ENCODE assay signal across 8 cellular contexts in the genomic region with DNA sequence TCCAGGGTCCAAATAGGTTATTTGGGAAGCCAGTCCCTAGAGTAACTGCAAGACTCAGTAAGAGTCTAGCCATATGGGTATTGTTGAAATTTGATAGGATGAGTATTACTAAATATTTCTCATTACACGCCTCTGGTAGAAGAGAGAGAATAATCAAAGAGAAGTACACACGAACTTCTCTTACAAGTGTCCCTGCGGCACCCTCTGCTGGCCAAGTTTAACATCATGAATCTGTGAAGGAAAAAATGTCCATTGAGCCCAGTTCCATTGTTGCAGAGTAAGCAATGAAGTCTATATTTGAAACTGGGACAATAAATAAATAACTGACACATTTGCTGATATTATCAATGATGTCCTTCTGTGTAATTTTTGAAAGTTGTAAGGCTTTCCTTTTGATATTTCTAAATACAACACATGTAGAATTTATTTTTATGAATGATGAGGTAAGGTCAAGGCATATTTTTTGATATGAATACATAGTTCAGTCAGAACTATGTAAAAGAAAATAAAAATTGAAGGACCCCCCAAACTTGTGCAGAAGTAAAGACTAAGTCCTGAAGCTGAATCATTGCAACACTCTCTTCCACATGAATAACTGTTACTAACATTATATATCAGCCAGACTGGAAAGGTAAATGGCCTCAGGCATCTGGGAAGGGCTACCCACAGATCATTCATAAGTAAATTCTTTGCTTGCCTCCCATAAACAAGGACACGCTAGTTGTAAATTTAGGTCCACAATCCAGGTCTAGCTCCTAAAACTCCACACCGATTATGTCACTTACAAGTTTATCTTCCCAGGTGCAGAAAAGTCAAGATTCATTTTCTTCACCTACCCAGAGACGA. TPM values are rescaled to one million over a fixed set of nuclear protein-coding genes. Genes with fewer than 3 reads are reported as not detected.
A peak's percentile ranks its signal among the peaks of the same experiment; 100 is the strongest.
DNase-seq lines count a peak whose midpoint lies in the region; ATAC-seq, FAIRE-seq and TF ChIP-seq lines count a peak whose summit lies in the region.

No MANE protein-coding gene starts in this region.

- no peak for TF ChIP-seq RAD21 in HepG2 (CRISPR knock-in tag; IDR thresholded peaks at IDR 0.05)

- H3K9ac ChIP-seq in HepG2 (ENCODE audit: insufficient read depth, low read depth, low read length), result no peak overlapping the region

- CTCF ChIA-PET in HepG2 (lab: Yijun Ruan, JAX; ENCODE audit: low intra/inter-chr PET ratio, low total read pairs), result interaction anchor here (1.7 to 1.8 kb wide), 2 partner anchors 368 to 378 kb away, joined by 8 to 13 read pairs; a partner anchor contains a TSS

- WGBS in HepG2 (ENCODE audit: low lambda C conversion rate), result 3% methylated on average over 6 of the region's 6 CpGs

- in situ Hi-C loops in HepG2 (cut with HindIII; ENCODE audit: extremely low pct_ligation_motif_present, low pct_unique_long_range_greater_than_20kb), result loop anchor here (5.0 to 10.0 kb wide), 2 partner anchors 367 to 820 kb away; a partner anchor contains a TSS

- ATAC-seq in HG02884 (IDR thresholded peaks at IDR 0.05; ENCODE audit: unreplicated experiment), result peak; percentile 63
- ATAC-seq in HepG2, result no peak

- TF ChIP-seq CTCF in HepG2 (CRISPR knock-in tag; IDR thresholded peaks at IDR 0.05) (peak; percentile 65), type B pancreatic cell (conservative IDR thresholded peaks at IDR 0.05) (peak; percentile 83)

- H3K27ac ChIP-seq in HepG2 (ENCODE audit: extremely low read length, insufficient read depth, low read length), result no peak overlapping the region

- no peak overlapping the region for H2AFZ ChIP-seq in HepG2 (ENCODE audit: low read length)

- no peak for FAIRE-seq in HepG2 (lab: Jason Lieb, UNC)

- no peaks in the 10 kb centered on the region for H3K4me1 Mint-ChIP-seq in type B pancreatic cell (ENCODE audit: unreplicated experiment)
- no peaks in the 10 kb centered on the region for H3K4me1 Mint-ChIP-seq in activated T-helper 1 cell treated with anti-CD3 and anti-CD28 coated beads, Interleukin-12 subunit alpha, Interleukin-12 subunit beta, Interleukin-2, Interleukin-4 antibody, amounts not matched to agents 30 ng/mL and 10 ng/mL and 1 ng/mL, durations not matched to agents 14 hours and 24 hours and 36 hours (ENCODE audit: low read depth)

- no peaks in the 10 kb centered on the region for H3K27me3 ChIP-seq in HepG2 (ENCODE audit: control insufficient read depth in 1 of 2, insufficient read depth in 2 of 2, low read length in 2 of 2)

- no peak for TF ChIP-seq POLR2A in HepG2 (IDR thresholded peaks at IDR 0.05; ENCODE audit: insufficient read depth in 1 of 2, low read depth in 2 of 2, low read length in 2 of 2)

- H3K9me3 ChIP-seq in HepG2 (ENCODE audit: low read length), result no peaks in the 10 kb centered on the region

- H3K4me3 ChIP-seq in HepG2 (replicated peaks in 1 of 3; ENCODE audit: insufficient read depth in 1 of 3, low read depth in 2 of 3, low read length in 3 of 3), result no peak overlapping the region

- H3K9me3 Mint-ChIP-seq in type B pancreatic cell, result no peaks in the 10 kb centered on the region
- H3K9me3 Mint-ChIP-seq in activated T-helper 1 cell treated with anti-CD3 and anti-CD28 coated beads, Interleukin-12 subunit alpha, Interleukin-12 subunit beta, Interleukin-2, Interleukin-4 antibody, amounts not matched to agents 30 ng/mL and 10 ng/mL and 1 ng/mL, durations not matched to agents 14 hours and 24 hours and 36 hours, result no peaks in the 10 kb centered on the region

- H4K20me1 ChIP-seq in HepG2 (ENCODE audit: insufficient read depth, low read length), result no peaks in the 10 kb centered on the region

- H3K27ac Mint-ChIP-seq in type B pancreatic cell, result no peak overlapping the region
- no peak overlapping the region for H3K27ac Mint-ChIP-seq in activated T-helper 1 cell treated with anti-CD3 and anti-CD28 coated beads, Interleukin-12 subunit alpha, Interleukin-12 subunit beta, Interleukin-2, Interleukin-4 antibody, amounts not matched to agents 30 ng/mL and 10 ng/mL and 1 ng/mL, durations not matched to agents 14 hours and 24 hours and 36 hours

- no peak overlapping the region for H3K4me2 ChIP-seq in HepG2 (ENCODE audit: low read depth, low read length)

- intact Hi-C loops in HepG2 (cut with micrococcal nuclease; ENCODE audit: unreplicated experiment), result loop anchor here (1.0 to 2.0 kb wide), 2 partner anchors 367 to 818 kb away; a partner anchor contains a TSS
- intact Hi-C loops in activated T-helper 1 cell treated with anti-CD3 and anti-CD28 coated beads, Interleukin-12 subunit alpha, Interleukin-12 subunit beta, Interleukin-2, Interleukin-4 antibody, amounts not matched to agents 30 ng/mL and 10 ng/mL and 1 ng/mL, durations not matched to agents 14 hours and 24 hours and 36 hours (cut with micrococcal nuclease), result loop anchor here (1.0 to 2.0 kb wide), 2 partner anchors 367 to 378 kb away; a partner anchor contains a TSS

- no TSS peak for BruUV-seq in HepG2 (replicated peaks; lab: Mats Ljungman, UMichigan)

- H3K4me1 ChIP-seq in HepG2 (ENCODE audit: insufficient read depth, low read length), result no peaks in the 10 kb centered on the region

- no peak for TF ChIP-seq EP300 in HepG2 (IDR thresholded peaks at IDR 0.05; ENCODE audit: low read depth in 2 of 2, low read length in 2 of 2)
- no peak for TF ChIP-seq EP300 in HepG2 (CRISPR knock-in tag; IDR thresholded peaks at IDR 0.05; ENCODE audit: borderline replicate concordance)

- H3K79me2 ChIP-seq in HepG2 (ENCODE audit: insufficient read depth, low read length), result no peaks in the 10 kb centered on the region

- H3K36me3 Mint-ChIP-seq in type B pancreatic cell, result no peaks in the 10 kb centered on the region
- H3K36me3 Mint-ChIP-seq in activated T-helper 1 cell treated with anti-CD3 and anti-CD28 coated beads, Interleukin-12 subunit alpha, Interleukin-12 subunit beta, Interleukin-2, Interleukin-4 antibody, amounts not matched to agents 30 ng/mL and 10 ng/mL and 1 ng/mL, durations not matched to agents 14 hours and 24 hours and 36 hours (ENCODE audit: low read depth), result no peaks in the 10 kb centered on the region

- DNase-seq in ELR (ENCODE audit: low read depth) (peak; percentile 66), NOMO-1 treated with DMSO at 0.1 percent for 48 hours (lab: John Stamatoyannopoulos, UW; ENCODE audit: unreplicated experiment) (peak; percentile 41), cerebellar cortex (ENCODE audit: low spot score) (peak; percentile 47), HepG2 (ENCODE audit: low spot score) (peak; percentile 36), type B pancreatic cell (ENCODE audit: extremely low spot score, unreplicated experiment) (no peak)
- DNase-seq in stimulated activated naive CD4-positive, alpha-beta T cell (lab: John Stamatoyannopoulos, UW), result no peak
- DNase-seq in activated T-helper 1 cell treated with anti-CD3 and anti-CD28 coated beads, Interleukin-12 subunit alpha, Interleukin-12 subunit beta, Interleukin-2, Interleukin-4 antibody, amounts not matched to agents 30 ng/mL and 10 ng/mL and 1 ng/mL, durations not matched to agents 14 hours and 24 hours and 36 hours (ENCODE audit: low spot score), result no peak

- no peaks in the 10 kb centered on the region for H3K36me3 ChIP-seq in HepG2 (replicated peaks in 1 of 2; ENCODE audit: control insufficient read depth in 1 of 2, insufficient read depth in 2 of 2, low read length in 2 of 2)

- POLR2A ChIA-PET in HepG2 (lab: Yijun Ruan, JAX), result no interaction called here

- peaks cover 15% of the 10 kb centered on the region for H3K27me3 Mint-ChIP-seq in type B pancreatic cell
- no peaks in the 10 kb centered on the region for H3K27me3 Mint-ChIP-seq in activated T-helper 1 cell treated with anti-CD3 and anti-CD28 coated beads, Interleukin-12 subunit alpha, Interleukin-12 subunit beta, Interleukin-2, Interleukin-4 antibody, amounts not matched to agents 30 ng/mL and 10 ng/mL and 1 ng/mL, durations not matched to agents 14 hours and 24 hours and 36 hours (ENCODE audit: insufficient read depth)

- H3K4me3 Mint-ChIP-seq in type B pancreatic cell, result no peak overlapping the region
- H3K4me3 Mint-ChIP-seq in activated T-helper 1 cell treated with anti-CD3 and anti-CD28 coated beads, Interleukin-12 subunit alpha, Interleukin-12 subunit beta, Interleukin-2, Interleukin-4 antibody, amounts not matched to agents 30 ng/mL and 10 ng/mL and 1 ng/mL, durations not matched to agents 14 hours and 24 hours and 36 hours, result no peak overlapping the region

RNA-seq across cellular contexts. Expression of a gene that starts 10.0 kb away (rescaled TPM):
- total RNA-seq in HepG2 (2016; rRNA removed; fragmentation: Illumina TruSeq; extraction: Trizol) (not detected in 2 replicates), type B pancreatic cell (ENCODE audit: low replicate concordance) (not detected in 2 replicates)
- total RNA-seq in HepG2 (2016; cell fraction: cytosol; rRNA removed; fragmentation: Illumina TruSeq; extraction: Trizol; ENCODE audit: low read depth), result not detected in 2 replicates
- total RNA-seq in HepG2 (2016; cell fraction: insoluble cytoplasmic fraction; rRNA removed; fragmentation: Illumina TruSeq; extraction: Trizol), result not detected in 2 replicates
- not detected in 2 replicates for total RNA-seq in HepG2 (2016; cell fraction: membrane; rRNA removed; fragmentation: Illumina TruSeq; extraction: Trizol)
- not detected in 2 replicates for total RNA-seq in HepG2 (2016; cell fraction: nucleus; rRNA removed; fragmentation: Illumina TruSeq; extraction: Trizol)
- polyA plus RNA-seq in HepG2 (2011; rRNA removed), result not detected in 2 replicates
- not detected in 2 replicates for polyA plus RNA-seq in HepG2 (2011; cell fraction: cytosol; rRNA removed)
- polyA plus RNA-seq in HepG2 (2011; cell fraction: nucleus; rRNA removed), result not detected in 2 replicates
- polyA plus RNA-seq in HepG2 (2012), result not detected in 2 replicates
- not detected in 2 replicates for polyA plus RNA-seq in HepG2 (2016; cell fraction: cytosol; fragmentation: Illumina TruSeq; extraction: Trizol; ENCODE audit: low read depth)
- polyA plus RNA-seq in HepG2 (2016; cell fraction: insoluble cytoplasmic fraction; fragmentation: Illumina TruSeq; extraction: Trizol; ENCODE audit: low read depth), result not detected in 2 replicates
- polyA plus RNA-seq in HepG2 (2016; cell fraction: membrane; fragmentation: Illumina TruSeq; extraction: Trizol; ENCODE audit: low read depth), result not detected in 2 replicates
- polyA plus RNA-seq in HepG2 (2016; cell fraction: nucleus; fragmentation: Illumina TruSeq; extraction: Trizol; ENCODE audit: insufficient read depth, low read depth), result not detected in 2 replicates
- polyA minus RNA-seq in HepG2 (2011; rRNA and poly(A)+ RNA removed; ENCODE audit: low replicate concordance), result not detected in 2 replicates
- not detected in 2 replicates for polyA minus RNA-seq in HepG2 (2011; cell fraction: cytosol; rRNA and poly(A)+ RNA removed)
- polyA minus RNA-seq in HepG2 (2011; cell fraction: nucleus; rRNA and poly(A)+ RNA removed), result not detected in 2 replicates
- total RNA-seq in activated T-helper 1 cell treated with anti-CD3 and anti-CD28 coated beads, Interleukin-12 subunit alpha, Interleukin-12 subunit beta, Interleukin-2, Interleukin-4 antibody, amounts not matched to agents 30 ng/mL and 10 ng/mL and 1 ng/mL, durations not matched to agents 14 hours and 24 hours and 36 hours, result not detected in 2 replicates

RNA-seq across cellular contexts. Expression of a gene that starts 41.7 kb away (rescaled TPM):
- total RNA-seq in HepG2 (2016; rRNA removed; fragmentation: Illumina TruSeq; extraction: Trizol), result not detected in 2 replicates
- total RNA-seq in HepG2 (2016; cell fraction: cytosol; rRNA removed; fragmentation: Illumina TruSeq; extraction: Trizol; ENCODE audit: low read depth), result not detected in 2 replicates
- total RNA-seq in HepG2 (2016; cell fraction: insoluble cytoplasmic fraction; rRNA removed; fragmentation: Illumina TruSeq; extraction: Trizol), result not detected in 2 replicates
- not detected in 2 replicates for total RNA-seq in HepG2 (2016; cell fraction: membrane; rRNA removed; fragmentation: Illumina TruSeq; extraction: Trizol)
- not detected in 2 replicates for total RNA-seq in HepG2 (2016; cell fraction: nucleus; rRNA removed; fragmentation: Illumina TruSeq; extraction: Trizol)
- not detected in 2 replicates for polyA plus RNA-seq in HepG2 (2011; rRNA removed)
- not detected in 2 replicates for polyA plus RNA-seq in HepG2 (2011; cell fraction: cytosol; rRNA removed)
- not detected in 2 replicates for polyA plus RNA-seq in HepG2 (2011; cell fraction: nucleus; rRNA removed)
- polyA plus RNA-seq in HepG2 (2012), result not detected in 2 replicates
- not detected in 2 replicates for polyA plus RNA-seq in HepG2 (2016; cell fraction: cytosol; fragmentation: Illumina TruSeq; extraction: Trizol; ENCODE audit: low read depth)
- not detected in 2 replicates for polyA plus RNA-seq in HepG2 (2016; cell fraction: insoluble cytoplasmic fraction; fragmentation: Illumina TruSeq; extraction: Trizol; ENCODE audit: low read depth)
- not detected in 2 replicates for polyA plus RNA-seq in HepG2 (2016; cell fraction: membrane; fragmentation: Illumina TruSeq; extraction: Trizol; ENCODE audit: low read depth)
- polyA plus RNA-seq in HepG2 (2016; cell fraction: nucleus; fragmentation: Illumina TruSeq; extraction: Trizol; ENCODE audit: insufficient read depth, low read depth), result not detected in 2 replicates
- polyA minus RNA-seq in HepG2 (2011; rRNA and poly(A)+ RNA removed; ENCODE audit: low replicate concordance), result not detected in 2 replicates
- polyA minus RNA-seq in HepG2 (2011; cell fraction: cytosol; rRNA and poly(A)+ RNA removed), result not detected in 2 replicates
- polyA minus RNA-seq in HepG2 (2011; cell fraction: nucleus; rRNA and poly(A)+ RNA removed), result not detected in 2 replicates
- total RNA-seq in type B pancreatic cell (ENCODE audit: low replicate concordance), result not detected in 2 replicates
- not detected in 2 replicates for total RNA-seq in activated T-helper 1 cell treated with anti-CD3 and anti-CD28 coated beads, Interleukin-12 subunit alpha, Interleukin-12 subunit beta, Interleukin-2, Interleukin-4 antibody, amounts not matched to agents 30 ng/mL and 10 ng/mL and 1 ng/mL, durations not matched to agents 14 hours and 24 hours and 36 hours

RNA-seq across cellular contexts. Expression of a gene that starts 49.1 kb away (rescaled TPM):
- total RNA-seq in HepG2 (2016; rRNA removed; fragmentation: Illumina TruSeq; extraction: Trizol) (not detected in 2 replicates), type B pancreatic cell (ENCODE audit: low replicate concordance) (not detected in 2 replicates)
- not detected in 2 replicates for total RNA-seq in HepG2 (2016; cell fraction: cytosol; rRNA removed; fragmentation: Illumina TruSeq; extraction: Trizol; ENCODE audit: low read depth)
- total RNA-seq in HepG2 (2016; cell fraction: insoluble cytoplasmic fraction; rRNA removed; fragmentation: Illumina TruSeq; extraction: Trizol), result not detected in 2 replicates
- total RNA-seq in HepG2 (2016; cell fraction: membrane; rRNA removed; fragmentation: Illumina TruSeq; extraction: Trizol), result not detected in 2 replicates
- total RNA-seq in HepG2 (2016; cell fraction: nucleus; rRNA removed; fragmentation: Illumina TruSeq; extraction: Trizol), result not detected in 2 replicates
- polyA plus RNA-seq in HepG2 (2011; rRNA removed), result not detected in 2 replicates
- not detected in 2 replicates for polyA plus RNA-seq in HepG2 (2011; cell fraction: cytosol; rRNA removed)
- polyA plus RNA-seq in HepG2 (2011; cell fraction: nucleus; rRNA removed), result not detected in 2 replicates
- polyA plus RNA-seq in HepG2 (2012), result not detected in 2 replicates
- not detected in 2 replicates for polyA plus RNA-seq in HepG2 (2016; cell fraction: cytosol; fragmentation: Illumina TruSeq; extraction: Trizol; ENCODE audit: low read depth)
- polyA plus RNA-seq in HepG2 (2016; cell fraction: insoluble cytoplasmic fraction; fragmentation: Illumina TruSeq; extraction: Trizol; ENCODE audit: low read depth), result not detected in 2 replicates
- not detected in 2 replicates for polyA plus RNA-seq in HepG2 (2016; cell fraction: membrane; fragmentation: Illumina TruSeq; extraction: Trizol; ENCODE audit: low read depth)
- not detected in 2 replicates for polyA plus RNA-seq in HepG2 (2016; cell fraction: nucleus; fragmentation: Illumina TruSeq; extraction: Trizol; ENCODE audit: insufficient read depth, low read depth)
- not detected in 2 replicates for polyA minus RNA-seq in HepG2 (2011; rRNA and poly(A)+ RNA removed; ENCODE audit: low replicate concordance)
- not detected in 2 replicates for polyA minus RNA-seq in HepG2 (2011; cell fraction: cytosol; rRNA and poly(A)+ RNA removed)
- not detected in 2 replicates for polyA minus RNA-seq in HepG2 (2011; cell fraction: nucleus; rRNA and poly(A)+ RNA removed)
- not detected in 2 replicates for total RNA-seq in activated T-helper 1 cell treated with anti-CD3 and anti-CD28 coated beads, Interleukin-12 subunit alpha, Interleukin-12 subunit beta, Interleukin-2, Interleukin-4 antibody, amounts not matched to agents 30 ng/mL and 10 ng/mL and 1 ng/mL, durations not matched to agents 14 hours and 24 hours and 36 hours

RNA-seq across cellular contexts. Expression of a gene that starts 54.8 kb away (rescaled TPM):
- total RNA-seq in HepG2 (2016; rRNA removed; fragmentation: Illumina TruSeq; extraction: Trizol) (not detected in 2 replicates), type B pancreatic cell (ENCODE audit: low replicate concordance) (not detected in 2 replicates)
- not detected in 2 replicates for total RNA-seq in HepG2 (2016; cell fraction: cytosol; rRNA removed; fragmentation: Illumina TruSeq; extraction: Trizol; ENCODE audit: low read depth)
- not detected in 2 replicates for total RNA-seq in HepG2 (2016; cell fraction: insoluble cytoplasmic fraction; rRNA removed; fragmentation: Illumina TruSeq; extraction: Trizol)
- total RNA-seq in HepG2 (2016; cell fraction: membrane; rRNA removed; fragmentation: Illumina TruSeq; extraction: Trizol), result not detected in 2 replicates
- not detected in 2 replicates for total RNA-seq in HepG2 (2016; cell fraction: nucleus; rRNA removed; fragmentation: Illumina TruSeq; extraction: Trizol)
- not detected in 2 replicates for polyA plus RNA-seq in HepG2 (2011; rRNA removed)
- not detected in 2 replicates for polyA plus RNA-seq in HepG2 (2011; cell fraction: cytosol; rRNA removed)
- not detected in 2 replicates for polyA plus RNA-seq in HepG2 (2011; cell fraction: nucleus; rRNA removed)
- polyA plus RNA-seq in HepG2 (2012), result not detected in 2 replicates
- polyA plus RNA-seq in HepG2 (2016; cell fraction: cytosol; fragmentation: Illumina TruSeq; extraction: Trizol; ENCODE audit: low read depth), result not detected in 2 replicates
- polyA plus RNA-seq in HepG2 (2016; cell fraction: insoluble cytoplasmic fraction; fragmentation: Illumina TruSeq; extraction: Trizol; ENCODE audit: low read depth), result not detected in 2 replicates
- not detected in 2 replicates for polyA plus RNA-seq in HepG2 (2016; cell fraction: membrane; fragmentation: Illumina TruSeq; extraction: Trizol; ENCODE audit: low read depth)
- not detected in 2 replicates for polyA plus RNA-seq in HepG2 (2016; cell fraction: nucleus; fragmentation: Illumina TruSeq; extraction: Trizol; ENCODE audit: insufficient read depth, low read depth)
- polyA minus RNA-seq in HepG2 (2011; rRNA and poly(A)+ RNA removed; ENCODE audit: low replicate concordance), result not detected in 2 replicates
- not detected in 2 replicates for polyA minus RNA-seq in HepG2 (2011; cell fraction: cytosol; rRNA and poly(A)+ RNA removed)
- not detected in 2 replicates for polyA minus RNA-seq in HepG2 (2011; cell fraction: nucleus; rRNA and poly(A)+ RNA removed)
- not detected in 2 replicates for total RNA-seq in activated T-helper 1 cell treated with anti-CD3 and anti-CD28 coated beads, Interleukin-12 subunit alpha, Interleukin-12 subunit beta, Interleukin-2, Interleukin-4 antibody, amounts not matched to agents 30 ng/mL and 10 ng/mL and 1 ng/mL, durations not matched to agents 14 hours and 24 hours and 36 hours

RNA-seq across cellular contexts. Expression of a gene that starts 57.2 kb away (rescaled TPM):
- total RNA-seq in HepG2 (2016; rRNA removed; fragmentation: Illumina TruSeq; extraction: Trizol) (not detected in 2 replicates), type B pancreatic cell (ENCODE audit: low replicate concordance) (not detected in 2 replicates)
- not detected in 2 replicates for total RNA-seq in HepG2 (2016; cell fraction: cytosol; rRNA removed; fragmentation: Illumina TruSeq; extraction: Trizol; ENCODE audit: low read depth)
- total RNA-seq in HepG2 (2016; cell fraction: insoluble cytoplasmic fraction; rRNA removed; fragmentation: Illumina TruSeq; extraction: Trizol), result not detected in 2 replicates
- not detected in 2 replicates for total RNA-seq in HepG2 (2016; cell fraction: membrane; rRNA removed; fragmentation: Illumina TruSeq; extraction: Trizol)
- not detected in 2 replicates for total RNA-seq in HepG2 (2016; cell fraction: nucleus; rRNA removed; fragmentation: Illumina TruSeq; extraction: Trizol)
- not detected in 2 replicates for polyA plus RNA-seq in HepG2 (2011; rRNA removed)
- polyA plus RNA-seq in HepG2 (2011; cell fraction: cytosol; rRNA removed), result not detected in 2 replicates
- not detected in 2 replicates for polyA plus RNA-seq in HepG2 (2011; cell fraction: nucleus; rRNA removed)
- not detected in 2 replicates for polyA plus RNA-seq in HepG2 (2012)
- polyA plus RNA-seq in HepG2 (2016; cell fraction: cytosol; fragmentation: Illumina TruSeq; extraction: Trizol; ENCODE audit: low read depth), result not detected in 2 replicates
- not detected in 2 replicates for polyA plus RNA-seq in HepG2 (2016; cell fraction: insoluble cytoplasmic fraction; fragmentation: Illumina TruSeq; extraction: Trizol; ENCODE audit: low read depth)
- not detected in 2 replicates for polyA plus RNA-seq in HepG2 (2016; cell fraction: membrane; fragmentation: Illumina TruSeq; extraction: Trizol; ENCODE audit: low read depth)
- not detected in 2 replicates for polyA plus RNA-seq in HepG2 (2016; cell fraction: nucleus; fragmentation: Illumina TruSeq; extraction: Trizol; ENCODE audit: insufficient read depth, low read depth)
- not detected in 2 replicates for polyA minus RNA-seq in HepG2 (2011; rRNA and poly(A)+ RNA removed; ENCODE audit: low replicate concordance)
- not detected in 2 replicates for polyA minus RNA-seq in HepG2 (2011; cell fraction: cytosol; rRNA and poly(A)+ RNA removed)
- not detected in 2 replicates for polyA minus RNA-seq in HepG2 (2011; cell fraction: nucleus; rRNA and poly(A)+ RNA removed)
- total RNA-seq in activated T-helper 1 cell treated with anti-CD3 and anti-CD28 coated beads, Interleukin-12 subunit alpha, Interleukin-12 subunit beta, Interleukin-2, Interleukin-4 antibody, amounts not matched to agents 30 ng/mL and 10 ng/mL and 1 ng/mL, durations not matched to agents 14 hours and 24 hours and 36 hours, result not detected in 2 replicates

Comparison
In these comparisons a context has a peak if more than half of its experiments do, and no peak if none do; other contexts are left out.
1. DNase-seq: peak in ELR (single experiment), NOMO-1 treated with DMSO at 0.1 percent for 48 hours (single experiment), cerebellar cortex (single experiment) and HepG2 (single experiment); none in type B pancreatic cell (single experiment), stimulated activated naive CD4-positive, alpha-beta T cell (0 of 6) and activated T-helper 1 cell treated with anti-CD3 and anti-CD28 coated beads, Interleukin-12 subunit alpha, Interleukin-12 subunit beta, Interleukin-2, Interleukin-4 antibody, amounts not matched to agents 30 ng/mL and 10 ng/mL and 1 ng/mL, durations not matched to agents 14 hours and 24 hours and 36 hours (single experiment).